2 cellular contexts compared by ENCODE assay signal in the genomic region with DNA sequence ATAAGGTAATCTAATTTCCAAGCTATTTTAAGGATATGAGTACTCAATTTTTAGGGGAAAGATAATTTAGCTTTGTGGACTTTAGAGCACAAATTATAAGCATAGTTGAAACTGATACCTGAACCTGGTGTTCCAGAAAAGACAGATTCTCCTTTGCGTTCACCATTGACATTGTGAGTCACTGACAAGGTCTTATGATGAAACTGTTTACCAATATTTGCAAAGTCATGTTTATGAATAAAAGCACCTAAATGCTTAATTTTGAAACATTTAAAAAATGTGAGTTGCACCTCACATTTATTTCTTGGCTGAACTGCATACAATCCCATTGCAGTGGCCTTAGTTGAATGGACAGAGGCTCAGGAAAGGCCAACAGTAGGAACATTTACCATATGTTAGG.
A peak's percentile ranks its signal among the peaks of the same experiment; 100 is the strongest.
TF ChIP-seq lines count a peak whose summit lies in the region.

No MANE protein-coding gene starts in this region.

TF ChIP-seq in IMR-90, 13 proteins besides CTCF, POLR2A, EP300 and RAD21:
- TF ChIP-seq NFE2L2 (IDR thresholded peaks at IDR 0.05; ENCODE audit: low read depth, low read length) = peak; percentile 41; the same call in 1 of the 2 replicates
- TF ChIP-seq, protein P1, sequence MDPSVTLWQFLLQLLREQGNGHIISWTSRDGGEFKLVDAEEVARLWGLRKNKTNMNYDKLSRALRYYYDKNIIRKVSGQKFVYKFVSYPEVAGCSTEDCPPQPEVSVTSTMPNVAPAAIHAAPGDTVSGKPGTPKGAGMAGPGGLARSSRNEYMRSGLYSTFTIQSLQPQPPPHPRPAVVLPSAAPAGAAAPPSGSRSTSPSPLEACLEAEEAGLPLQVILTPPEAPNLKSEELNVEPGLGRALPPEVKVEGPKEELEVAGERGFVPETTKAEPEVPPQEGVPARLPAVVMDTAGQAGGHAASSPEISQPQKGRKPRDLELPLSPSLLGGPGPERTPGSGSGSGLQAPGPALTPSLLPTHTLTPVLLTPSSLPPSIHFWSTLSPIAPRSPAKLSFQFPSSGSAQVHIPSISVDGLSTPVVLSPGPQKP (IDR thresholded peaks at IDR 0.05; ENCODE audit: borderline replicate concordance, low read depth, low read length) = no peak
- TF ChIP-seq BHLHE40 (IDR thresholded peaks at IDR 0.05; ENCODE audit: low read depth, low read length) = no peak

TF ChIP-seq in K562, 482 proteins besides CTCF, POLR2A, EP300 and RAD21:
- TF ChIP-seq LEF1 (IDR thresholded peaks at IDR 0.05) = 0 out of 2 replicates have a peak, but pooled peaks have one; percentile 12
- 0 out of 2 replicates have a peak, but pooled peaks have one; percentile 23 for TF ChIP-seq DPF2 (IDR thresholded peaks at IDR 0.05)
- 0 out of 2 replicates have a peak, but pooled peaks have one; percentile 15 for TF ChIP-seq ZNF175 (CRISPR knock-in tag; IDR thresholded peaks at IDR 0.05; ENCODE audit: low read depth)
- TF ChIP-seq ZNF316 (IDR thresholded peaks at IDR 0.05) = peak; percentile 71
- TF ChIP-seq SMARCA4 (IDR thresholded peaks at IDR 0.05) = no peak
- TF ChIP-seq JUND (IDR thresholded peaks at IDR 0.05; ENCODE audit: borderline replicate concordance, low read depth, low read length) = 0 out of 2 replicates have a peak, but pooled peaks have one; percentile 10
- no peak for TF ChIP-seq JUND (tag; IDR thresholded peaks at IDR 0.05; ENCODE audit: borderline replicate concordance, low read depth, low read length)
- no peak for TF ChIP-seq CEBPG (CRISPR knock-in tag; IDR thresholded peaks at IDR 0.05)
- peak in 1 of 2 experiments; percentile 59; a peak in 1 of 4 replicates for TF ChIP-seq CEBPG (tag; conservative IDR thresholded peaks at IDR 0.05 in 1 of 2, IDR thresholded peaks at IDR 0.05 in 1 of 2)
- TF ChIP-seq, protein P2, sequence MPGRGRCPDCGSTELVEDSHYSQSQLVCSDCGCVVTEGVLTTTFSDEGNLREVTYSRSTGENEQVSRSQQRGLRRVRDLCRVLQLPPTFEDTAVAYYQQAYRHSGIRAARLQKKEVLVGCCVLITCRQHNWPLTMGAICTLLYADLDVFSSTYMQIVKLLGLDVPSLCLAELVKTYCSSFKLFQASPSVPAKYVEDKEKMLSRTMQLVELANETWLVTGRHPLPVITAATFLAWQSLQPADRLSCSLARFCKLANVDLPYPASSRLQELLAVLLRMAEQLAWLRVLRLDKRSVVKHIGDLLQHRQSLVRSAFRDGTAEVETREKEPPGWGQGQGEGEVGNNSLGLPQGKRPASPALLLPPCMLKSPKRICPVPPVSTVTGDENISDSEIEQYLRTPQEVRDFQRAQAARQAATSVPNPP (IDR thresholded peaks at IDR 0.05; ENCODE audit: borderline replicate concordance, insufficient read depth, insufficient read length) = no peak
- TF ChIP-seq, protein P3, sequence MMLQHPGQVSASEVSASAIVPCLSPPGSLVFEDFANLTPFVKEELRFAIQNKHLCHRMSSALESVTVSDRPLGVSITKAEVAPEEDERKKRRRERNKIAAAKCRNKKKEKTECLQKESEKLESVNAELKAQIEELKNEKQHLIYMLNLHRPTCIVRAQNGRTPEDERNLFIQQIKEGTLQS (IDR thresholded peaks at IDR 0.05) = peak; percentile 60
- TF ChIP-seq, protein P3 (CRISPR knock-in tag; conservative IDR thresholded peaks at IDR 0.05) = no peak
- TF ChIP-seq MAFG (tag; conservative IDR thresholded peaks at IDR 0.05) = peak; percentile 62
- peak; percentile 49; the same call in 1 of the 2 replicates for TF ChIP-seq C11orf30 (IDR thresholded peaks at IDR 0.05; ENCODE audit: low read depth)
- peak; percentile 13 for TF ChIP-seq BRD9 (IDR thresholded peaks at IDR 0.05; ENCODE audit: low read depth, partially characterized antibody)
- TF ChIP-seq FOSL1 (tag; conservative IDR thresholded peaks at IDR 0.05) = peak; percentile 38
- TF ChIP-seq, protein P4, sequence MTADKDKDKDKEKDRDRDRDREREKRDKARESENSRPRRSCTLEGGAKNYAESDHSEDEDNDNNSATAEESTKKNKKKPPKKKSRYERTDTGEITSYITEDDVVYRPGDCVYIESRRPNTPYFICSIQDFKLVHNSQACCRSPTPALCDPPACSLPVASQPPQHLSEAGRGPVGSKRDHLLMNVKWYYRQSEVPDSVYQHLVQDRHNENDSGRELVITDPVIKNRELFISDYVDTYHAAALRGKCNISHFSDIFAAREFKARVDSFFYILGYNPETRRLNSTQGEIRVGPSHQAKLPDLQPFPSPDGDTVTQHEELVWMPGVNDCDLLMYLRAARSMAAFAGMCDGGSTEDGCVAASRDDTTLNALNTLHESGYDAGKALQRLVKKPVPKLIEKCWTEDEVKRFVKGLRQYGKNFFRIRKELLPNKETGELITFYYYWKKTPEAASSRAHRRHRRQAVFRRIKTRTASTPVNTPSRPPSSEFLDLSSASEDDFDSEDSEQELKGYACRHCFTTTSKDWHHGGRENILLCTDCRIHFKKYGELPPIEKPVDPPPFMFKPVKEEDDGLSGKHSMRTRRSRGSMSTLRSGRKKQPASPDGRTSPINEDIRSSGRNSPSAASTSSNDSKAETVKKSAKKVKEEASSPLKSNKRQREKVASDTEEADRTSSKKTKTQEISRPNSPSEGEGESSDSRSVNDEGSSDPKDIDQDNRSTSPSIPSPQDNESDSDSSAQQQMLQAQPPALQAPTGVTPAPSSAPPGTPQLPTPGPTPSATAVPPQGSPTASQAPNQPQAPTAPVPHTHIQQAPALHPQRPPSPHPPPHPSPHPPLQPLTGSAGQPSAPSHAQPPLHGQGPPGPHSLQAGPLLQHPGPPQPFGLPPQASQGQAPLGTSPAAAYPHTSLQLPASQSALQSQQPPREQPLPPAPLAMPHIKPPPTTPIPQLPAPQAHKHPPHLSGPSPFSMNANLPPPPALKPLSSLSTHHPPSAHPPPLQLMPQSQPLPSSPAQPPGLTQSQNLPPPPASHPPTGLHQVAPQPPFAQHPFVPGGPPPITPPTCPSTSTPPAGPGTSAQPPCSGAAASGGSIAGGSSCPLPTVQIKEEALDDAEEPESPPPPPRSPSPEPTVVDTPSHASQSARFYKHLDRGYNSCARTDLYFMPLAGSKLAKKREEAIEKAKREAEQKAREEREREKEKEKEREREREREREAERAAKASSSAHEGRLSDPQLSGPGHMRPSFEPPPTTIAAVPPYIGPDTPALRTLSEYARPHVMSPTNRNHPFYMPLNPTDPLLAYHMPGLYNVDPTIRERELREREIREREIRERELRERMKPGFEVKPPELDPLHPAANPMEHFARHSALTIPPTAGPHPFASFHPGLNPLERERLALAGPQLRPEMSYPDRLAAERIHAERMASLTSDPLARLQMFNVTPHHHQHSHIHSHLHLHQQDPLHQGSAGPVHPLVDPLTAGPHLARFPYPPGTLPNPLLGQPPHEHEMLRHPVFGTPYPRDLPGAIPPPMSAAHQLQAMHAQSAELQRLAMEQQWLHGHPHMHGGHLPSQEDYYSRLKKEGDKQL (CRISPR knock-in tag; IDR thresholded peaks at IDR 0.05; ENCODE audit: borderline replicate concordance) = no peak
- no peak for TF ChIP-seq ZKSCAN3 (CRISPR knock-in tag; IDR thresholded peaks at IDR 0.05)
